In the genomic region with DNA sequence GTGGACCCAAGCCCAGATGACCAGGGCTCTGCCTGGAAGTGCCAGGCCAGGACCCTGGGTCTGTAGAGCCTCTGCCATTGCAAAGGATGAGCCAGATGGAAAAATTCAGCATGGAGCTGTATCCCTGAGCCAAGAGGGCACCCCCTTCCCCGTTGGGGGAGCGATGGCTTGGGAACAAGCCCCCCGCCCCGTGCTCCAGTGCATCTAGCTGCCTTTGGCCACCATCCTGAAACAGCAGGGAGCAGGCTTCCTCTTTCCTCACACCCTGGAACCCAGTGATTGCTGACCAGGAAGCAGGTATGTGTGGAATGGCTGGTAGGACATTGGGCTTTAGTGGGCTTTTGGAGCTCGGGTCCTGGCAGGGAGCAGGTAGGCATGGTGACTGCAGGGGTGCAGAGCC, we compare ENCODE assay signal across 9 cellular contexts. TPM values are rescaled to one million over a fixed set of nuclear protein-coding genes. Genes with fewer than 3 reads are reported as not detected.
"Had no signal": no experiment of that assay in that cellular context is flagged by ENCODE, and none has a peak within 500 bp of the region (broad histone marks: within the 10 kb centered on the region; RNA-seq: fewer than 3 reads in every experiment).

No MANE protein-coding gene starts in this region.

- H3K27ac ChIP-seq: GM23248 had no signal

- H3K9me3 Mint-ChIP-seq: H9 had no signal

- DNase-seq: GM23248, GOT3, H9, HCEC 1CT, IMR-90 had no signal

- FAIRE-seq: H54, HTR-8/SVneo, K562 had no signal

- ATAC-seq: K562 had no signal

- H3K4me3 ChIP-seq: GM23248, K562 had no signal

- H3K4me3 Mint-ChIP-seq: H9 had no signal

- H2AFZ ChIP-seq: GM23248 had no signal

- H3K9ac ChIP-seq: GM23248 had no signal

RNA-seq across cellular contexts. Expression of a gene that starts 2.2 kb away (rescaled TPM):
- total RNA-seq: GM23248, H9, HT-29, IMR-90, K562 had no signal
- polyA plus RNA-seq: GM23248, IMR-90, K562 had no signal

RNA-seq across cellular contexts. Expression of a gene that starts 54.9 kb away (rescaled TPM):
- total RNA-seq: GM23248, HT-29, K562 had no signal
- polyA plus RNA-seq: GM23248, K562 had no signal
